In genomic region chr22:49777569-49778250, GRCh38 we compare ENCODE assay signal across 12 cellular contexts. TPM values are rescaled to one million over a fixed set of nuclear protein-coding genes. Genes with fewer than 3 reads are reported as not detected.
DNase-seq lines count a peak whose midpoint lies in the region; ATAC-seq and TF ChIP-seq lines count a peak whose summit lies in the region.
"Had no signal": no experiment of that assay in that cellular context is flagged by ENCODE, and none has a peak within 500 bp of the region (broad histone marks: within the 10 kb centered on the region; RNA-seq: fewer than 3 reads in every experiment).

No MANE protein-coding gene starts in this region.

- H3K4me1 Mint-ChIP-seq in WTC11 (no peaks in the 10 kb centered on the region), nephron progenitor cell (peaks cover 10% of the 10 kb centered on the region)

- 90% methylated on average over 40 of the region's 40 CpGs for WGBS in right cardiac atrium

- peaks cover 2% of the 10 kb centered on the region for H3K4me1 ChIP-seq in right cardiac atrium (ENCODE audit: control insufficient read depth, insufficient read depth, low read length)
- H3K4me1 ChIP-seq: A549 had no signal

- CTCF ChIA-PET in WTC11 (lab: Charles Lee), result no interaction called here

- H3K9me3 ChIP-seq in right cardiac atrium (ENCODE audit: control insufficient read depth, low read length) (no peaks in the 10 kb centered on the region), MG63 (no peaks in the 10 kb centered on the region)
- H3K9me3 ChIP-seq: A549; BLaER1 treated with 17β-estradiol and CSF1 and Interleukin-3, amounts not matched to agents 10 nM and 100 nM; HAP-1 had no signal

- peaks cover 27% of the 10 kb centered on the region for H3K36me3 ChIP-seq in MG63

- H3K4me3 Mint-ChIP-seq in WTC11 (no peak overlapping the region), nephron progenitor cell (no peak overlapping the region)

- H3K9me3 Mint-ChIP-seq in WTC11 (no peaks in the 10 kb centered on the region), nephron progenitor cell (no peaks in the 10 kb centered on the region)

- H3K36me3 Mint-ChIP-seq in WTC11 (peaks cover 30% of the 10 kb centered on the region), nephron progenitor cell (ENCODE audit: low read depth) (peaks cover 31% of the 10 kb centered on the region)

- no peak overlapping the region for H3K4me3 ChIP-seq in right cardiac atrium (ENCODE audit: low read length)
- H3K4me3 ChIP-seq in MG63, result no peak overlapping the region
- H3K4me3 ChIP-seq: A549; BLaER1 treated with 17β-estradiol and CSF1 and Interleukin-3, amounts not matched to agents 10 nM and 100 nM; HAP-1 had no signal

- peak in 2 of 3 donors; percentile 31 to 38 for DNase-seq in right cardiac atrium
- DNase-seq in cardiac septum (ENCODE audit: low spot score), result no peak
- DNase-seq in WTC11 (ENCODE audit: low spot score), result no peak
- no peak for DNase-seq in nephron progenitor cell
- DNase-seq in DMS79 (lab: John Stamatoyannopoulos, UW), result no peak
- no peak for DNase-seq in MG63
- no peak for DNase-seq in AG08395 (ENCODE audit: low spot score)
- DNase-seq: NCI-H1105, NCI-H2081 had no signal

- H3K27ac ChIP-seq in right cardiac atrium (ENCODE audit: low read length), result no peak overlapping the region
- H3K27ac ChIP-seq: A549 had no signal

- H3K27ac Mint-ChIP-seq in WTC11 (peak overlapping the region; percentile 66), nephron progenitor cell (peak overlapping the region; percentile 83)

- TF ChIP-seq CTCF in WTC11 (IDR thresholded peaks at IDR 0.05), result no peak
- TF ChIP-seq CTCF in nephron progenitor cell (IDR thresholded peaks at IDR 0.05), result no peak

- POLR2A ChIA-PET in WTC11 (lab: Charles Lee), result no interaction called here

- H3K27me3 Mint-ChIP-seq in WTC11 (ENCODE audit: low read depth) (no peaks in the 10 kb centered on the region), nephron progenitor cell (ENCODE audit: low read depth, poor library complexity) (no peaks in the 10 kb centered on the region)

- H3K27me3 ChIP-seq in right cardiac atrium (ENCODE audit: control insufficient read depth, insufficient read depth) (no peaks in the 10 kb centered on the region), MG63 (no peaks in the 10 kb centered on the region)
- H3K27me3 ChIP-seq: BLaER1 treated with 17β-estradiol and CSF1 and Interleukin-3, amounts not matched to agents 10 nM and 100 nM had no signal

- intact Hi-C loops in right cardiac atrium (cut with DNase I) (no loop called here), cardiac septum (cut with DNase I) (loop anchor here (5.0 kb wide), 1 partner anchor 255 kb away; no protein-coding TSS in a partner anchor)

- no peak for ATAC-seq in right cardiac atrium
- no peak for ATAC-seq in WTC11
- ATAC-seq: A549 had no signal

TF ChIP-seq in WTC11, 78 proteins besides CTCF, POLR2A, EP300 and RAD21:
- TF ChIP-seq ZNF671 (CRISPR knock-in tag; IDR thresholded peaks at IDR 0.05) (no peak), TP53 (CRISPR knock-in tag; IDR thresholded peaks at IDR 0.05) (no peak), NFE2L1 (CRISPR knock-in tag; IDR thresholded peaks at IDR 0.05) (no peak), ELF4 (CRISPR knock-in tag; IDR thresholded peaks at IDR 0.05; ENCODE audit: low read depth) (no peak), RELA (CRISPR knock-in tag; IDR thresholded peaks at IDR 0.05; ENCODE audit: borderline replicate concordance) (no peak), GRHL2 (CRISPR knock-in tag; IDR thresholded peaks at IDR 0.05; ENCODE audit: insufficient replicate concordance, severe bottlenecking) (no peak)

RNA-seq across cellular contexts. Expression of gene BRD1, which starts 50.0 kb away (rescaled TPM):
- 10 to 100 TPM; 17.7 to 19.4 (median 18.3) TPM for total RNA-seq in right cardiac atrium
- polyA plus RNA-seq in right cardiac atrium, result 16.3 TPM
- total RNA-seq in cardiac septum, result 18.0 TPM
- 36.4 to 37.9 TPM (median 36.6 TPM) in 3 replicates for total RNA-seq in WTC11 (2021)
- total RNA-seq in MG63 (2014; rRNA removed; shearing (Covaris generic); ENCODE audit: low replicate concordance), result 17.3 and 18.0 TPM in 2 replicates

Comparison
In these comparisons a context has a peak if more than half of its experiments do, and no peak if none do; other contexts are left out.
1. DNase-seq: peak in right cardiac atrium (2 of 3); none in cardiac septum (single experiment), WTC11 (single experiment), nephron progenitor cell (single experiment), DMS79 (single experiment), MG63 (single experiment) and AG08395 (single experiment).